Comparison of ENCODE assay signal across 8 cellular contexts in genomic region chr18:23143059-23143831, GRCh38. TPM values are rescaled to one million over a fixed set of nuclear protein-coding genes. Genes with fewer than 3 reads are reported as not detected.
DNase-seq lines count a peak whose midpoint lies in the region; ATAC-seq and TF ChIP-seq lines count a peak whose summit lies in the region.

No MANE protein-coding gene starts in this region.

- no peak for TF ChIP-seq CTCF in tibial nerve (IDR thresholded peaks at IDR 0.05)

- no peak overlapping the region for H3K4me3 Mint-ChIP-seq in activated T-helper 17 cell treated with anti-CD3 and anti-CD28 coated beads, Interleukin-2, amount 50 U/mL, for 72 hours

- TF ChIP-seq POLR2A in tibial nerve (IDR thresholded peaks at IDR 0.05), result no peak

- no peaks in the 10 kb centered on the region for H3K9me3 ChIP-seq in tibial nerve

- peaks cover 4% of the 10 kb centered on the region for H3K27me3 Mint-ChIP-seq in activated T-helper 17 cell treated with anti-CD3 and anti-CD28 coated beads, Interleukin-2, amount 50 U/mL, for 72 hours

- H3K27ac ChIP-seq in tibial nerve, result peak overlapping the region; percentile 64 to 87 (median 76)

- no peak overlapping the region for H3K4me3 ChIP-seq in tibial nerve

- peak; percentile 54 for ATAC-seq in activated T-helper 17 cell treated with anti-CD3 and anti-CD28 coated beads, Interleukin-2, amount 50 U/mL, for 72 hours (replicated peaks)
- ATAC-seq in GM18868 (IDR thresholded peaks at IDR 0.05; ENCODE audit: unreplicated experiment), result no peak
- ATAC-seq in GM21447 (IDR thresholded peaks at IDR 0.05; ENCODE audit: unreplicated experiment), result no peak

- peaks cover 0 to 64% (median 35%) of the 10 kb centered on the region in 4 donors for H3K4me1 ChIP-seq in tibial nerve

- H3K36me3 ChIP-seq in tibial nerve, result no peaks in the 10 kb centered on the region

- DNase-seq in SIG-M5 treated with dmso at 0.1 percent for 504 hours (lab: John Stamatoyannopoulos, UW; ENCODE audit: unreplicated experiment) (peak; percentile 81), SIG-M5 (lab: John Stamatoyannopoulos, UW) (no peak), kidney tubule cell (ENCODE audit: low spot score) (peak; percentile 85), tibial nerve (ENCODE audit: low spot score in 2 of 2) (peak in 1 of 2 donors; percentile 59), cortex of kidney (lab: John Stamatoyannopoulos, UW) (no peak)

- H3K9me3 Mint-ChIP-seq in activated T-helper 17 cell treated with anti-CD3 and anti-CD28 coated beads, Interleukin-2, amount 50 U/mL, for 72 hours, result no peaks in the 10 kb centered on the region

- WGBS in tibial nerve, 2 donors, result 56 to 62% methylated on average over 10 of the region's 10 CpGs

- H3K4me1 Mint-ChIP-seq in activated T-helper 17 cell treated with anti-CD3 and anti-CD28 coated beads, Interleukin-2, amount 50 U/mL, for 72 hours, result no peaks in the 10 kb centered on the region

- H3K36me3 Mint-ChIP-seq in activated T-helper 17 cell treated with anti-CD3 and anti-CD28 coated beads, Interleukin-2, amount 50 U/mL, for 72 hours (ENCODE audit: low read depth), result no peaks in the 10 kb centered on the region

- TF ChIP-seq EP300 in tibial nerve (IDR thresholded peaks at IDR 0.05), result peak; percentile 21 to 66

- H3K27ac Mint-ChIP-seq in activated T-helper 17 cell treated with anti-CD3 and anti-CD28 coated beads, Interleukin-2, amount 50 U/mL, for 72 hours, result no peak overlapping the region

- H3K27me3 ChIP-seq in tibial nerve, result no peaks in the 10 kb centered on the region

RNA-seq across cellular contexts. Expression of gene CABLES1, which starts 8.0 kb away (rescaled TPM):
- total RNA-seq in activated T-helper 17 cell treated with anti-CD3 and anti-CD28 coated beads, Interleukin-2, amount 50 U/mL, for 72 hours, result 1 to 10 TPM; 2.7 to 5.8 TPM
- 10 to 100 TPM; 17.3 to 32.1 (median 21.2) TPM for total RNA-seq in tibial nerve

Comparison
In these comparisons a context has a peak if more than half of its experiments do, and no peak if none do; other contexts are left out.
1. DNase-seq: peak in SIG-M5 treated with dmso at 0.1 percent for 504 hours (single experiment) and kidney tubule cell (single experiment); none in SIG-M5 (single experiment) and cortex of kidney (single experiment).